Comparison of ENCODE assay signal across 1 cellular context in genomic region chr11:86511086-86511551, GRCh38.
TF ChIP-seq lines count a peak whose summit lies in the region.

No MANE protein-coding gene starts in this region.

TF ChIP-seq in K562, 482 proteins besides CTCF, POLR2A, EP300 and RAD21 (continued from another document and continues in another):
- TF ChIP-seq, protein P1, sequence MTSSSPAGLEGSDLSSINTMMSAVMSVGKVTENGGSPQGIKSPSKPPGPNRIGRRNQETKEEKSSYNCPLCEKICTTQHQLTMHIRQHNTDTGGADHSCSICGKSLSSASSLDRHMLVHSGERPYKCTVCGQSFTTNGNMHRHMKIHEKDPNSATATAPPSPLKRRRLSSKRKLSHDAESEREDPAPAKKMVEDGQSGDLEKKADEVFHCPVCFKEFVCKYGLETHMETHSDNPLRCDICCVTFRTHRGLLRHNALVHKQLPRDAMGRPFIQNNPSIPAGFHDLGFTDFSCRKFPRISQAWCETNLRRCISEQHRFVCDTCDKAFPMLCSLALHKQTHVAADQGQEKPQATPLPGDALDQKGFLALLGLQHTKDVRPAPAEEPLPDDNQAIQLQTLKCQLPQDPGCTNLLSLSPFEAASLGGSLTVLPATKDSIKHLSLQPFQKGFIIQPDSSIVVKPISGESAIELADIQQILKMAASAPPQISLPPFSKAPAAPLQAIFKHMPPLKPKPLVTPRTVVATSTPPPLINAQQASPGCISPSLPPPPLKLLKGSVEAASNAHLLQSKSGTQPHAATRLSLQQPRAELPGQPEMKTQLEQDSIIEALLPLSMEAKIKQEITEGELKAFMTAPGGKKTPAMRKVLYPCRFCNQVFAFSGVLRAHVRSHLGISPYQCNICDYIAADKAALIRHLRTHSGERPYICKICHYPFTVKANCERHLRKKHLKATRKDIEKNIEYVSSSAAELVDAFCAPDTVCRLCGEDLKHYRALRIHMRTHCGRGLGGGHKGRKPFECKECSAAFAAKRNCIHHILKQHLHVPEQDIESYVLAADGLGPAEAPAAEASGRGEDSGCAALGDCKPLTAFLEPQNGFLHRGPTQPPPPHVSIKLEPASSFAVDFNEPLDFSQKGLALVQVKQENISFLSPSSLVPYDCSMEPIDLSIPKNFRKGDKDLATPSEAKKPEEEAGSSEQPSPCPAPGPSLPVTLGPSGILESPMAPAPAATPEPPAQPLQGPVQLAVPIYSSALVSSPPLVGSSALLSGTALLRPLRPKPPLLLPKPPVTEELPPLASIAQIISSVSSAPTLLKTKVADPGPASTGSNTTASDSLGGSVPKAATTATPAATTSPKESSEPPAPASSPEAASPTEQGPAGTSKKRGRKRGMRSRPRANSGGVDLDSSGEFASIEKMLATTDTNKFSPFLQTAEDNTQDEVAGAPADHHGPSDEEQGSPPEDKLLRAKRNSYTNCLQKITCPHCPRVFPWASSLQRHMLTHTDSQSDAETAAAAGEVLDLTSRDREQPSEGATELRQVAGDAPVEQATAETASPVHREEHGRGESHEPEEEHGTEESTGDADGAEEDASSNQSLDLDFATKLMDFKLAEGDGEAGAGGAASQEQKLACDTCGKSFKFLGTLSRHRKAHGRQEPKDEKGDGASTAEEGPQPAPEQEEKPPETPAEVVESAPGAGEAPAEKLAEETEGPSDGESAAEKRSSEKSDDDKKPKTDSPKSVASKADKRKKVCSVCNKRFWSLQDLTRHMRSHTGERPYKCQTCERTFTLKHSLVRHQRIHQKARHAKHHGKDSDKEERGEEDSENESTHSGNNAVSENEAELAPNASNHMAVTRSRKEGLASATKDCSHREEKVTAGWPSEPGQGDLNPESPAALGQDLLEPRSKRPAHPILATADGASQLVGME (CRISPR knock-in tag; IDR thresholded peaks at IDR 0.05): no peak
- TF ChIP-seq MLLT1 (IDR thresholded peaks at IDR 0.05): no peak
- TF ChIP-seq SREBF2 (CRISPR knock-in tag; IDR thresholded peaks at IDR 0.05): no peak
- no peak for TF ChIP-seq XRCC4 (IDR thresholded peaks at IDR 0.05; ENCODE audit: extremely low read depth, insufficient read depth, insufficient read length)
- no peak for TF ChIP-seq POLR3G (IDR thresholded peaks at IDR 0.05; ENCODE audit: extremely low read depth, insufficient read length, insufficient replicate concordance)
- TF ChIP-seq ARID2 (IDR thresholded peaks at IDR 0.05): no peak
- no peak for TF ChIP-seq ERF (CRISPR knock-in tag; IDR thresholded peaks at IDR 0.05)
- no peak for TF ChIP-seq ZNF282 (CRISPR knock-in tag; IDR thresholded peaks at IDR 0.05)
- no peak for TF ChIP-seq NRF1 (conservative IDR thresholded peaks at IDR 0.05 in 1 of 2, IDR thresholded peaks at IDR 0.05 in 1 of 2)
- TF ChIP-seq MAFG (tag; conservative IDR thresholded peaks at IDR 0.05): 0 out of 2 replicates have a peak, but pooled peaks have one; percentile 15
- TF ChIP-seq BCL6 (CRISPR knock-in tag; IDR thresholded peaks at IDR 0.05): no peak
- no peak for TF ChIP-seq ATF1 (CRISPR knock-in tag; IDR thresholded peaks at IDR 0.05)
- no peak for TF ChIP-seq ATF1 (tag; IDR thresholded peaks at IDR 0.05)
- TF ChIP-seq RBM39 (optimal IDR thresholded peaks at IDR 0.05; ENCODE audit: low read depth, low read length): no peak
- TF ChIP-seq ZNF217 (CRISPR knock-in tag; IDR thresholded peaks at IDR 0.05): no peak
- TF ChIP-seq PHTF2 (CRISPR knock-in tag; IDR thresholded peaks at IDR 0.05): no peak
- no peak for TF ChIP-seq ZNF232 (CRISPR knock-in tag; IDR thresholded peaks at IDR 0.05)
- no peak for TF ChIP-seq PRMT5 (CRISPR knock-in tag; IDR thresholded peaks at IDR 0.05)
- no peak for TF ChIP-seq PTBP1 (IDR thresholded peaks at IDR 0.05; ENCODE audit: low read depth, low read length)
- TF ChIP-seq PRPF4 (IDR thresholded peaks at IDR 0.05; ENCODE audit: insufficient read depth, low read depth, low read length, poor library complexity, severe bottlenecking): no peak
- TF ChIP-seq SREBF1 (IDR thresholded peaks at IDR 0.05; ENCODE audit: borderline replicate concordance, low read depth, low read length): no peak
- TF ChIP-seq NR2C1 (IDR thresholded peaks at IDR 0.05): no peak
- TF ChIP-seq NR2C1 (tag; IDR thresholded peaks at IDR 0.05): peak; percentile 38; the same call in 1 of the 2 replicates
- TF ChIP-seq, protein P2, sequence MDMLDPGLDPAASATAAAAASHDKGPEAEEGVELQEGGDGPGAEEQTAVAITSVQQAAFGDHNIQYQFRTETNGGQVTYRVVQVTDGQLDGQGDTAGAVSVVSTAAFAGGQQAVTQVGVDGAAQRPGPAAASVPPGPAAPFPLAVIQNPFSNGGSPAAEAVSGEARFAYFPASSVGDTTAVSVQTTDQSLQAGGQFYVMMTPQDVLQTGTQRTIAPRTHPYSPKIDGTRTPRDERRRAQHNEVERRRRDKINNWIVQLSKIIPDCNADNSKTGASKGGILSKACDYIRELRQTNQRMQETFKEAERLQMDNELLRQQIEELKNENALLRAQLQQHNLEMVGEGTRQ (CRISPR knock-in tag; IDR thresholded peaks at IDR 0.05): no peak
- no peak for TF ChIP-seq TSC22D4 (tag; IDR thresholded peaks at IDR 0.05)
- TF ChIP-seq ZFPM2 (CRISPR knock-in tag; IDR thresholded peaks at IDR 0.05): no peak
- TF ChIP-seq NFE2 (IDR thresholded peaks at IDR 0.05; ENCODE audit: low read depth): 0 out of 2 replicates have a peak, but pooled peaks have one; percentile 8
- TF ChIP-seq SRSF7 (optimal IDR thresholded peaks at IDR 0.05; ENCODE audit: low read depth, low read length): no peak
- TF ChIP-seq ZNF717 (CRISPR knock-in tag; IDR thresholded peaks at IDR 0.05): no peak
- TF ChIP-seq ZKSCAN1 (IDR thresholded peaks at IDR 0.05; ENCODE audit: low read depth, low read length): no peak
- TF ChIP-seq FOXP1 (CRISPR knock-in tag; IDR thresholded peaks at IDR 0.05): 0 out of 2 replicates have a peak, but pooled peaks have one; percentile 35
- peak; percentile 14; the same call in 1 of the 2 replicates for TF ChIP-seq SMAD4 (CRISPR knock-in tag; conservative IDR thresholded peaks at IDR 0.05)
- no peak for TF ChIP-seq BRD9 (IDR thresholded peaks at IDR 0.05; ENCODE audit: low read depth, partially characterized antibody)
- TF ChIP-seq NR4A1 (CRISPR knock-in tag; IDR thresholded peaks at IDR 0.05): no peak
- TF ChIP-seq NR4A1 (tag; IDR thresholded peaks at IDR 0.05): peak; percentile 39; the same call in 1 of the 2 replicates
- peak; percentile 84 for TF ChIP-seq ZNF592 (IDR thresholded peaks at IDR 0.05)
- no peak for TF ChIP-seq ZNF311 (CRISPR knock-in tag; IDR thresholded peaks at IDR 0.05)
- TF ChIP-seq ZNF316 (IDR thresholded peaks at IDR 0.05): peak; percentile 28; the same call in 1 of the 2 replicates
- no peak for TF ChIP-seq NELFE (IDR thresholded peaks at IDR 0.05; ENCODE audit: insufficient read depth, insufficient read length)
- no peak for TF ChIP-seq ZNF408 (CRISPR knock-in tag; IDR thresholded peaks at IDR 0.05; ENCODE audit: low read depth)
- peak; percentile 67; the same call in 1 of the 2 replicates for TF ChIP-seq ZNF395 (CRISPR knock-in tag; IDR thresholded peaks at IDR 0.05)
- TF ChIP-seq BCLAF1 (IDR thresholded peaks at IDR 0.05; ENCODE audit: borderline replicate concordance in 1 of 2, control insufficient read depth in 1 of 2, low read depth in 2 of 2, low read length in 1 of 2): no peak
- TF ChIP-seq ARID1B (IDR thresholded peaks at IDR 0.05): peak; percentile 36; the same call in 1 of the 2 replicates
- no peak for TF ChIP-seq SAFB2 (IDR thresholded peaks at IDR 0.05; ENCODE audit: borderline replicate concordance, low read depth, low read length, severe bottlenecking)
- no peak for TF ChIP-seq PURB (CRISPR knock-in tag; IDR thresholded peaks at IDR 0.05; ENCODE audit: low read depth)
- TF ChIP-seq BCOR (IDR thresholded peaks at IDR 0.05): no peak
- no peak for TF ChIP-seq TAF7 (tag; IDR thresholded peaks at IDR 0.05)
- 0 out of 2 replicates have a peak, but pooled peaks have one; percentile 44 for TF ChIP-seq FOXJ2 (tag; IDR thresholded peaks at IDR 0.05)
- TF ChIP-seq PML (IDR thresholded peaks at IDR 0.05; ENCODE audit: low read length): no peak
- TF ChIP-seq FOXJ3 (CRISPR knock-in tag; IDR thresholded peaks at IDR 0.05): no peak
- TF ChIP-seq ZNF76 (CRISPR knock-in tag; IDR thresholded peaks at IDR 0.05; ENCODE audit: borderline replicate concordance): no peak
- no peak for TF ChIP-seq GATA2 (CRISPR knock-in tag; IDR thresholded peaks at IDR 0.05)
- TF ChIP-seq, protein P3, sequence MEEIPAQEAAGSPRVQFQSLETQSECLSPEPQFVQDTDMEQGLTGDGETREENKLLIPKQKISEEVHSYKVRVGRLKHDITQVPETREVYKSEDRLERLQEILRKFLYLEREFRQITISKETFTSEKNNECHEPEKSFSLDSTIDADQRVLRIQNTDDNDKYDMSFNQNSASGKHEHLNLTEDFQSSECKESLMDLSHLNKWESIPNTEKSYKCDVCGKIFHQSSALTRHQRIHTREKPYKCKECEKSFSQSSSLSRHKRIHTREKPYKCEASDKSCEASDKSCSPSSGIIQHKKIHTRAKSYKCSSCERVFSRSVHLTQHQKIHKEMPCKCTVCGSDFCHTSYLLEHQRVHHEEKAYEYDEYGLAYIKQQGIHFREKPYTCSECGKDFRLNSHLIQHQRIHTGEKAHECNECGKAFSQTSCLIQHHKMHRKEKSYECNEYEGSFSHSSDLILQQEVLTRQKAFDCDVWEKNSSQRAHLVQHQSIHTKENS (CRISPR knock-in tag; IDR thresholded peaks at IDR 0.05): no peak
- TF ChIP-seq NCOA6 (IDR thresholded peaks at IDR 0.05): no peak
- no peak for TF ChIP-seq RFX5 (IDR thresholded peaks at IDR 0.05; ENCODE audit: low read depth, low read length)
- no peak for TF ChIP-seq RCOR1 (IDR thresholded peaks at IDR 0.05; ENCODE audit: borderline replicate concordance in 1 of 2, low read depth in 2 of 2, low read length in 2 of 2)
- TF ChIP-seq CREB1 (IDR thresholded peaks at IDR 0.05): no peak
- no peak for TF ChIP-seq CREB1 (CRISPR knock-in tag; IDR thresholded peaks at IDR 0.05)
- TF ChIP-seq SMARCE1 (IDR thresholded peaks at IDR 0.05): peak; percentile 54
